In the genomic region with DNA sequence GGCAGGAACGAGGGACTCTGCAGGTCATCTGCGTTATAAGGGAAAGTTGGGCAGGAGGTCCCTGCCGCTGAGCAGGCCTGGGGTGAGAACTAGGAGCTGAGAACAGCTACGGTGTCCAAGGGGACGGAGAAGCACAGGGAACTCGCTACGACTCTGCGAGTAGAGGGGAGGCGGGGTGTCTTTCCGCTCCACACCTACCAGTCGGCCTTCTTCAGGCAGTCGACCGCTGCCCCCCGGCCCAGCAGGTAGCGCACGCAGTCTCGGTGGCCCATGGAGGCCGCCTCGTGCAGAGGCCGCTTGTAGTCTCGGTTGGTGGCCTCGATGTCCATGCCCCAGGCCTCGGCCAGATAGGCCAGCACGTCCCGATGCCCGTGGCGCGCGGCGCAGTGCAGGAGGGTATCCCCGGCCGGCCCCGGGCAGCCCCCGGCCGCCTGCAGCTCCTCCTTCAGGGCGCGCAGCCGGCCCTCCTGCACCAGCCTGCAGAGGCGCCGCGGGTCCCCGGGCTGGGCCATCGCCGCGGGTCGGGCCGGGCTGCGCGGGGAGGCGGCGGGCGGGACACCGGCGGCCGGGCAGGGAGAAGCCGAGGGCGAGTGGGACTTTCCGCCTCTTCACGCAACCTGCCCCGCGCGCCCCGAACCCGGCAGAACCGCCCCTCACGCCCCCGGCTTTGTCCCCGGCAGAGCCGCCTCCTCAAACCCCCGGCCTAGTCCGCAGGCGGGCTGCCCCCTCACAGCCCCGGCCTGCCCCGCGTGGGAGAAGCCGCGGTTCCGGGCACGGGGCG, we compare ENCODE assay signal across 8 cellular contexts. TPM values are rescaled to one million over a fixed set of nuclear protein-coding genes. Genes with fewer than 3 reads are reported as not detected.
DNase-seq lines count a peak whose midpoint lies in the region; ATAC-seq, FAIRE-seq and TF ChIP-seq lines count a peak whose summit lies in the region.

No MANE protein-coding gene starts in this region.

- ATAC-seq in GM18909 (IDR thresholded peaks at IDR 0.05; ENCODE audit: poor library complexity, unreplicated experiment) (peak; percentile 39), HG03139 (IDR thresholded peaks at IDR 0.05; ENCODE audit: unreplicated experiment) (peak; percentile 24), HG03378 (IDR thresholded peaks at IDR 0.05; ENCODE audit: unreplicated experiment) (no peak)

- intact Hi-C loops in ascending aorta (cut with DNase I), result loop anchor here (1.0 to 2.0 kb wide), 3 partner anchors 38 to 88 kb away; partner anchors contain the start of genes GDI2 and IL15RA

- no peak for FAIRE-seq in small intestine (lab: Jason Lieb, UNC)

- no peaks in the 10 kb centered on the region for H3K27me3 ChIP-seq in ACC112 (ENCODE audit: insufficient read depth, low read length)
- H3K27me3 ChIP-seq in ascending aorta, result no peaks in the 10 kb centered on the region
- no peaks in the 10 kb centered on the region for H3K27me3 ChIP-seq in iPS-15b (ENCODE audit: control insufficient read depth, insufficient read depth, low read length)
- no peaks in the 10 kb centered on the region for H3K27me3 ChIP-seq in small intestine (ENCODE audit: control insufficient read depth in 2 of 2, insufficient read depth in 2 of 2, low read length in 2 of 2)

- peak overlapping the region; percentile 96 for H3K4me3 ChIP-seq in ACC112 (ENCODE audit: low read depth, low read length)
- peak overlapping the region; percentile 78 for H3K4me3 ChIP-seq in SK-N-MC
- H3K4me3 ChIP-seq in ascending aorta, result peak overlapping the region; percentile 80 to 95
- peak overlapping the region; percentile 61 for H3K4me3 ChIP-seq in iPS-15b (ENCODE audit: low read depth, low read length)
- peak overlapping the region; percentile 82 to 93 for H3K4me3 ChIP-seq in small intestine (ENCODE audit: low read depth in 1 of 2, low read length in 2 of 2)

- DNase-seq in SK-N-MC (ENCODE audit: low read depth, low spot score) (no peak), ascending aorta (ENCODE audit: low spot score in 2 of 2) (peak in 1 of 2 donors; percentile 67), small intestine (peak; percentile 31)

- no peaks in the 10 kb centered on the region for H3K9me3 ChIP-seq in SK-N-MC (ENCODE audit: low read depth, low read length)
- H3K9me3 ChIP-seq in ascending aorta, result no peaks in the 10 kb centered on the region
- no peaks in the 10 kb centered on the region for H3K9me3 ChIP-seq in iPS-15b (ENCODE audit: control insufficient read depth, insufficient read depth, low read length)
- H3K9me3 ChIP-seq in small intestine (ENCODE audit: control insufficient read depth, low read depth), result no peaks in the 10 kb centered on the region

- H3K79me2 ChIP-seq in ACC112 (ENCODE audit: control insufficient read depth, insufficient read depth, low read length, unreplicated experiment), result peaks cover 50% of the 10 kb centered on the region

- H3K4me1 ChIP-seq in ACC112 (ENCODE audit: control insufficient read depth, insufficient read depth, low read length, unreplicated experiment), result peaks cover 13% of the 10 kb centered on the region
- H3K4me1 ChIP-seq in ascending aorta, result peaks cover 2 to 25% of the 10 kb centered on the region in 2 donors
- peaks cover 6% of the 10 kb centered on the region for H3K4me1 ChIP-seq in iPS-15b (ENCODE audit: control insufficient read depth, insufficient read depth, low read length)
- H3K4me1 ChIP-seq in small intestine (ENCODE audit: control insufficient read depth in 2 of 2, insufficient read depth in 1 of 2, low read depth in 1 of 2, low read length in 1 of 2), result peaks cover 4 to 10% of the 10 kb centered on the region in 2 donors

- H3K36me3 ChIP-seq in ACC112 (ENCODE audit: insufficient read depth, low read length) (peaks cover 14% of the 10 kb centered on the region), SK-N-MC (ENCODE audit: insufficient read depth, low read length) (no peaks in the 10 kb centered on the region; the same call in 1 of the 2 replicates), ascending aorta (peaks cover 8 to 14% of the 10 kb centered on the region in 2 donors), iPS-15b (ENCODE audit: control insufficient read depth, insufficient read depth, low read length) (peaks cover 8% of the 10 kb centered on the region), small intestine (ENCODE audit: control insufficient read depth in 2 of 2, insufficient read depth in 2 of 2, low read length in 2 of 2) (peaks cover 0 to 2% of the 10 kb centered on the region in 2 donors)

- peak overlapping the region; percentile 91 for H2AFZ ChIP-seq in ACC112 (ENCODE audit: low read length, unreplicated experiment)

- H3K9ac ChIP-seq in SK-N-MC (ENCODE audit: insufficient read length) (peak overlapping the region; percentile 73), iPS-15b (ENCODE audit: low read depth, low read length) (peak overlapping the region; percentile 80)

- TF ChIP-seq CTCF in ascending aorta (IDR thresholded peaks at IDR 0.05), result peak in 1 of 3 experiments; percentile 10

- WGBS in small intestine, 3 donors, result 1% methylated on average over 66 to 80 of the region's 80 CpGs

- no peak overlapping the region for H3K27ac ChIP-seq in ACC112 (ENCODE audit: low read depth, low read length)
- no peak overlapping the region for H3K27ac ChIP-seq in SK-N-MC
- H3K27ac ChIP-seq in ascending aorta, result peak overlapping the region; percentile 82 to 84
- peak overlapping the region; percentile 53 to 78 for H3K27ac ChIP-seq in small intestine (ENCODE audit: low read depth in 1 of 2, low read length in 1 of 2)

RNA-seq across cellular contexts. Expression of gene ANKRD16, which starts 0.7 kb away (rescaled TPM):
- total RNA-seq in ascending aorta, result 10.4 TPM
- polyA plus RNA-seq in small intestine, result 1 to 10 TPM; 3.2 to 7.4 (median 3.4) TPM

RNA-seq across cellular contexts. Expression of gene FBH1, which starts 1.0 kb away (rescaled TPM):
- total RNA-seq in ascending aorta, result 43.0 TPM
- polyA plus RNA-seq in small intestine, result 10 to 100 TPM; 38.8 to 89.9 (median 76.7) TPM

Comparison
In these comparisons a context has a peak if more than half of its experiments do, and no peak if none do; other contexts are left out.
1. H3K27ac ChIP-seq: peak in ascending aorta (2 of 2) and small intestine (2 of 2); none in ACC112 (single experiment) and SK-N-MC (single experiment).
2. Peak in every context shown above with its lines, with median percentiles within 50 percentile points of each other: H3K4me3 ChIP-seq.